ENCODE assay signal across 8 cellular contexts in genomic region chr12:96399081-96399918, GRCh38. TPM values are rescaled to one million over a fixed set of nuclear protein-coding genes. Genes with fewer than 3 reads are reported as not detected.
DNase-seq lines count a peak whose midpoint lies in the region; ATAC-seq and TF ChIP-seq lines count a peak whose summit lies in the region.

No MANE protein-coding gene starts in this region.

- POLR2A ChIA-PET in activated CD4-positive, alpha-beta T cell treated with anti-CD3 and anti-CD28 coated beads for 36 hours (lab: Charles Lee): interaction anchor here (0.6 to 2.4 kb wide), 10 partner anchors 9 to 788 kb away, joined by 3 to 9 read pairs (median 4); no protein-coding TSS in a partner anchor

- H3K36me3 Mint-ChIP-seq in HFFc6 (ENCODE audit: low read depth): 0 out of 2 replicates have a peak, but pooled peaks cover 4% of the 10 kb centered on the region
- peaks cover 2% of the 10 kb centered on the region for H3K36me3 Mint-ChIP-seq in activated CD4-positive, alpha-beta T cell treated with anti-CD3 and anti-CD28 coated beads for 36 hours (ENCODE audit: low read depth)

- intact Hi-C loops in activated CD4-positive, alpha-beta T cell treated with anti-CD3 and anti-CD28 coated beads for 36 hours (cut with DNase I, micrococcal nuclease): loop anchor here (1.0 to 10.0 kb wide), 4 partner anchors 21 to 457 kb away; partner anchors contain the start of genes AMDHD1 (in 1 of the 2) and CCDC38 (in 1 of the 2)

- ATAC-seq in activated CD4-positive, alpha-beta T cell treated with anti-CD3 and anti-CD28 coated beads for 36 hours: peak; percentile 36

- peak overlapping the region; percentile 94 for H3K27ac ChIP-seq in cingulate gyrus (ENCODE audit: low read depth, low read length)

- TF ChIP-seq CTCF in HFFc6 (IDR thresholded peaks at IDR 0.05) (peak; percentile 63), NB4 (IDR thresholded peaks at IDR 0.05; ENCODE audit: low read depth, low read length) (no peak)

- H3K9me3 Mint-ChIP-seq in HFFc6: no peaks in the 10 kb centered on the region
- no peaks in the 10 kb centered on the region for H3K9me3 Mint-ChIP-seq in activated CD4-positive, alpha-beta T cell treated with anti-CD3 and anti-CD28 coated beads for 36 hours (ENCODE audit: low read depth)

- CTCF ChIA-PET in activated CD4-positive, alpha-beta T cell treated with anti-CD3 and anti-CD28 coated beads for 36 hours (lab: Charles Lee): interaction anchor here (0.6 to 5.8 kb wide), 29 partner anchors 11 to 364 kb away, joined by 3 to 39 read pairs (median 4); partner anchors contain the start of genes CFAP54 and LTA4H

- peak overlapping the region; percentile 97 for H3K4me3 ChIP-seq in NB4 (ENCODE audit: low read depth, low read length)

- peak overlapping the region; percentile 92 for H3K27ac Mint-ChIP-seq in HFFc6
- H3K27ac Mint-ChIP-seq in activated CD4-positive, alpha-beta T cell treated with anti-CD3 and anti-CD28 coated beads for 36 hours: peak overlapping the region; percentile 97

- peak overlapping the region; percentile 97 for H3K4me3 Mint-ChIP-seq in HFFc6
- H3K4me3 Mint-ChIP-seq in activated CD4-positive, alpha-beta T cell treated with anti-CD3 and anti-CD28 coated beads for 36 hours: peak overlapping the region; percentile 89

- H3K27me3 Mint-ChIP-seq in HFFc6 (ENCODE audit: insufficient read depth): peaks cover 2% of the 10 kb centered on the region; the same call in 1 of the 2 replicates
- no peaks in the 10 kb centered on the region for H3K27me3 Mint-ChIP-seq in activated CD4-positive, alpha-beta T cell treated with anti-CD3 and anti-CD28 coated beads for 36 hours

- peak; percentile 65 for DNase-seq in NCI-H1436 (lab: John Stamatoyannopoulos, UW)
- no peak for DNase-seq in NCI-H1436 treated with DMSO at 0.1 percent for 48 hours (lab: John Stamatoyannopoulos, UW)
- DNase-seq in HFFc6: peak; percentile 50
- DNase-seq in NB4 (ENCODE audit: low read depth): peak; percentile 94
- DNase-seq in activated CD4-positive, alpha-beta T cell treated with anti-CD3 and anti-CD28 coated beads for 36 hours: peak; percentile 81
- peak; percentile 93 for DNase-seq in left kidney (ENCODE audit: low read depth, low spot score)
- peak; percentile 74 for DNase-seq in stimulated activated CD4-positive, alpha-beta T cell treated with anti-CD3 and anti-CD28 coated beads, Interleukin-4, amount 100 ng/mL, for 1 hour

- peaks cover 51% of the 10 kb centered on the region for H3K4me1 Mint-ChIP-seq in HFFc6 (ENCODE audit: low read depth)
- peaks cover 36% of the 10 kb centered on the region for H3K4me1 Mint-ChIP-seq in activated CD4-positive, alpha-beta T cell treated with anti-CD3 and anti-CD28 coated beads for 36 hours

- peak; percentile 46 for TF ChIP-seq POLR2A in NB4 (IDR thresholded peaks at IDR 0.05; ENCODE audit: extremely low read depth, insufficient read length)

RNA-seq across cellular contexts. Expression of gene CDK17, which starts 0.9 kb away (rescaled TPM):
- 10 to 100 TPM; 24.6 to 28.8 (median 26.5) TPM for total RNA-seq in HFFc6 (2021; fragmentation: NEBNext Ultra II Directional; extraction: Animal tissue kit (Norgen Biotek cat#: 25700))
- total RNA-seq in activated CD4-positive, alpha-beta T cell treated with anti-CD3 and anti-CD28 coated beads for 36 hours: 10 to 100 TPM; 38.0 to 39.4 TPM
